ENCODE assay signal across 20 cellular contexts in the genomic region with DNA sequence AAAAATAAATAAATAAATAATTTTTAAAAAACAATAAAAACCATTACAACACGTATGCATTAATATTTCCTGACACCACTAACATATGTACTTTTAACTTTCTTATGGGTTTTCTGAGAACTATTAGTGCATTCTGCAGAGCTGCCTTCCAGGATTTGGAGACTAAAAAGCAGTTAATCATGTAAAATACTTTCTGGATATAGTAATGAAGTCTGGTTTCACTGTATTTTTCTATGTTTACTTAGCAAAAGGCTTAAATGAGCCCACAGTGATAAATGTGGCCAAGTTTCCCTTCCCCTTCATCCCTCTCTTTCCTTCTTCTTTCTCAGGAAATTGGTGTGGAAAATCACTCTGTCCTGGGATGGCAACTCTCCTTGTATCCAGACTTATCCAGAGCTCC. TPM values are rescaled to one million over a fixed set of nuclear protein-coding genes. Genes with fewer than 3 reads are reported as not detected.
DNase-seq lines count a peak whose midpoint lies in the region; FAIRE-seq and TF ChIP-seq lines count a peak whose summit lies in the region.
"Had no signal": no experiment of that assay in that cellular context is flagged by ENCODE, and none has a peak within 500 bp of the region (broad histone marks: within the 10 kb centered on the region; RNA-seq: fewer than 3 reads in every experiment).

No MANE protein-coding gene starts in this region.

- H3K4me1 ChIP-seq in suprapubic skin, result peaks cover 5% of the 10 kb centered on the region
- H3K4me1 ChIP-seq in small intestine (ENCODE audit: control insufficient read depth in 2 of 2, insufficient read depth in 1 of 2, low read depth in 1 of 2, low read length in 1 of 2), result peaks cover 0 to 5% of the 10 kb centered on the region in 2 donors
- H3K4me1 ChIP-seq: BE2C, HAP-1, Peyer's patch had no signal

- H3K36me3 ChIP-seq in suprapubic skin (no peaks in the 10 kb centered on the region), small intestine (ENCODE audit: control insufficient read depth in 2 of 2, insufficient read depth in 2 of 2, low read length in 2 of 2) (no peaks in the 10 kb centered on the region)
- H3K36me3 ChIP-seq: BE2C, HAP-1, Peyer's patch had no signal

- H3K27me3 ChIP-seq in suprapubic skin (no peaks in the 10 kb centered on the region), small intestine (ENCODE audit: control insufficient read depth in 2 of 2, insufficient read depth in 2 of 2, low read length in 2 of 2) (no peaks in the 10 kb centered on the region)
- H3K27me3 ChIP-seq: BE2C, Peyer's patch had no signal

- no peak for FAIRE-seq in small intestine (lab: Jason Lieb, UNC)
- FAIRE-seq: A204.1 had no signal

- H3K4me1 Mint-ChIP-seq in HFFc6 (ENCODE audit: low read depth) (peaks cover 7% of the 10 kb centered on the region), mesothelial cell of epicardium (peaks cover 6% of the 10 kb centered on the region)
- H3K4me1 Mint-ChIP-seq: CD4-positive, CD25-positive, alpha-beta regulatory T cell had no signal

- WGBS in suprapubic skin, result 59% methylated on average over 1 of the region's 1 CpG
- 63 to 72% (median 63%) methylated on average over 1 of the region's 1 CpG for WGBS in small intestine, 3 donors

- H3K27ac ChIP-seq in suprapubic skin, result peak overlapping the region; percentile 58
- no peak overlapping the region for H3K27ac ChIP-seq in small intestine (ENCODE audit: low read depth in 1 of 2, low read length in 1 of 2)
- H3K27ac ChIP-seq: GM23248, KMS-11 had no signal

- H3K9me3 ChIP-seq in suprapubic skin, result no peaks in the 10 kb centered on the region
- H3K9me3 ChIP-seq in small intestine (ENCODE audit: control insufficient read depth, low read depth), result no peaks in the 10 kb centered on the region
- H3K9me3 ChIP-seq: BE2C, HAP-1, Peyer's patch had no signal

- TF ChIP-seq POLR2A in suprapubic skin (IDR thresholded peaks at IDR 0.05), result no peak

- no peak for TF ChIP-seq CTCF in HFFc6 (IDR thresholded peaks at IDR 0.05)
- TF ChIP-seq CTCF in mesothelial cell of epicardium (IDR thresholded peaks at IDR 0.05; ENCODE audit: unreplicated experiment), result no peak
- TF ChIP-seq CTCF in suprapubic skin (IDR thresholded peaks at IDR 0.05), result no peak

- H3K27me3 Mint-ChIP-seq in HFFc6 (ENCODE audit: insufficient read depth), result peaks cover 3% of the 10 kb centered on the region
- H3K27me3 Mint-ChIP-seq in mesothelial cell of epicardium (ENCODE audit: low read depth), result no peaks in the 10 kb centered on the region

- H3K36me3 Mint-ChIP-seq in HFFc6 (ENCODE audit: low read depth) (no peaks in the 10 kb centered on the region), mesothelial cell of epicardium (no peaks in the 10 kb centered on the region)
- H3K36me3 Mint-ChIP-seq: CD4-positive, CD25-positive, alpha-beta regulatory T cell had no signal

- H3K4me3 ChIP-seq in suprapubic skin, result no peak overlapping the region
- no peak overlapping the region for H3K4me3 ChIP-seq in small intestine (ENCODE audit: low read depth in 1 of 2, low read length in 2 of 2)
- H3K4me3 ChIP-seq: GM23248, HAP-1, Peyer's patch had no signal

- H3K9me3 Mint-ChIP-seq in HFFc6 (no peaks in the 10 kb centered on the region), mesothelial cell of epicardium (no peaks in the 10 kb centered on the region)

- DNase-seq in HFFc6 (no peak), astrocyte of the hippocampus (ENCODE audit: low read depth, low spot score) (peak; percentile 25), mesothelial cell of epicardium (ENCODE audit: low spot score in 2 of 2, unreplicated experiment in 2 of 2) (no peak), suprapubic skin (ENCODE audit: low spot score in 2 of 2) (no peak), small intestine (no peak), NCI-H2171 treated with DMSO at 0.1 percent for 48 hours (lab: John Stamatoyannopoulos, UW) (no peak), inferior parietal cortex (ENCODE audit: extremely low spot score) (no peak)
- DNase-seq in activated naive CD4-positive, alpha-beta T cell treated with anti-CD3 and anti-CD28 coated beads, Interleukin-2, amount 50 U/mL, for 16 hours, result no peak
- DNase-seq: BE2C; CD4-positive, CD25-positive, alpha-beta regulatory T cell; DMS79; GM23248; NCI-H1105 treated with DMSO at 0.1 percent for 48 hours; NCI-H2029 treated with DMSO at 0.1 percent for 48 hours; NCI-H345; NCI-H524; Peyer's patch had no signal

- no peak overlapping the region for H3K4me3 Mint-ChIP-seq in HFFc6
- no peak overlapping the region for H3K4me3 Mint-ChIP-seq in mesothelial cell of epicardium
- H3K4me3 Mint-ChIP-seq: CD4-positive, CD25-positive, alpha-beta regulatory T cell had no signal

- TF ChIP-seq EP300 in suprapubic skin (IDR thresholded peaks at IDR 0.05), result no peak

- H3K27ac Mint-ChIP-seq in HFFc6 (peak overlapping the region; percentile 2; the same call in 1 of the 2 replicates), mesothelial cell of epicardium (peak overlapping the region; percentile 11)
- H3K27ac Mint-ChIP-seq: CD4-positive, CD25-positive, alpha-beta regulatory T cell had no signal

RNA-seq across cellular contexts. Expression of gene ENPP1, which starts 29.7 kb away (rescaled TPM):
- total RNA-seq in HFFc6 (2021; fragmentation: NEBNext Ultra II Directional; extraction: Animal tissue kit (Norgen Biotek cat#: 25700)), result 10 to 100 TPM; 30.1 to 39.5 (median 36.3) TPM
- 6.6 to 7.2 TPM (median 6.8 TPM) in 3 replicates for total RNA-seq in mesothelial cell of epicardium
- total RNA-seq in suprapubic skin, result 1 to 10 TPM; 2.9 to 9.1 (median 4.0) TPM
- 1 to 10 TPM in 1 of 3 donors, under 1 TPM in 2; 0.57 to 1.3 (median 0.81) TPM for polyA plus RNA-seq in small intestine
- total RNA-seq: CD4-positive, CD25-positive, alpha-beta regulatory T cell had no signal
